In genomic region chr3:8445861-8446260, GRCh38 we compare ENCODE assay signal across 11 cellular contexts. TPM values are rescaled to one million over a fixed set of nuclear protein-coding genes. Genes with fewer than 3 reads are reported as not detected.
A peak's percentile ranks its signal among the peaks of the same experiment; 100 is the strongest.
DNase-seq lines count a peak whose midpoint lies in the region; ATAC-seq lines count a peak whose summit lies in the region.
"Had no signal": no experiment of that assay in that cellular context is flagged by ENCODE, and none has a peak within 500 bp of the region (broad histone marks: within the 10 kb centered on the region; RNA-seq: fewer than 3 reads in every experiment).

No MANE protein-coding gene starts in this region.

- no peak overlapping the region for H2AFZ ChIP-seq in GM23248

- H3K9me3 ChIP-seq in GM23248 (ENCODE audit: low read depth): no peaks in the 10 kb centered on the region

- no peak for ATAC-seq in HG03520 (IDR thresholded peaks at IDR 0.05; ENCODE audit: unreplicated experiment)

- no peaks in the 10 kb centered on the region for H3K79me2 ChIP-seq in GM23248 (ENCODE audit: insufficient read depth)

- peaks cover 49% of the 10 kb centered on the region for H3F3A ChIP-seq in GM23248 (ENCODE audit: insufficient read depth)

- peak; percentile 97 for DNase-seq in GM23248
- DNase-seq in amniotic epithelial cell (ENCODE audit: low read depth): peak; percentile 91
- DNase-seq in glomerular visceral epithelial cell (ENCODE audit: extremely low spot score): peak; percentile 82
- DNase-seq in superior temporal gyrus (ENCODE audit: extremely low spot score): peak; percentile 63
- DNase-seq in NCI-H2081 (lab: John Stamatoyannopoulos, UW): no peak
- DNase-seq in NCI-H524 (lab: John Stamatoyannopoulos, UW): no peak
- DNase-seq: head of caudate nucleus, midbrain had no signal

- in situ Hi-C loops in GM23248 (cut with MboI): no loop called here

- H4K20me1 ChIP-seq in GM23248 (ENCODE audit: insufficient read depth): no peaks in the 10 kb centered on the region

- peak overlapping the region; percentile 96 for H3K27ac ChIP-seq in GM23248
- H3K27ac ChIP-seq: cardiac muscle cell had no signal

- no peaks in the 10 kb centered on the region for H3K27me3 ChIP-seq in GM23248 (replicated peaks; ENCODE audit: insufficient read depth)
- H3K27me3 ChIP-seq: cardiac muscle cell had no signal

- no peak overlapping the region for H3K4me3 ChIP-seq in GM23248
- H3K4me3 ChIP-seq: cardiac muscle cell, skin epidermis had no signal

- H3K9ac ChIP-seq in GM23248: peak overlapping the region; percentile 59

- peaks cover 56% of the 10 kb centered on the region for H3K4me1 ChIP-seq in GM23248 (ENCODE audit: insufficient read depth)

- WGBS in GM23248 (ENCODE audit: low coverage in 1 of 2, low lambda C conversion rate in 2 of 2, missing lambda C conversion rate in 2 of 2), 2 experiments: 0% methylated on average over 2 of the region's 2 CpGs

- peak overlapping the region; percentile 41 for H3K4me2 ChIP-seq in GM23248 (ENCODE audit: unreplicated experiment)

- no peaks in the 10 kb centered on the region for H3K9me2 ChIP-seq in GM23248 (ENCODE audit: insufficient read depth)

- no peaks in the 10 kb centered on the region for H3K36me3 ChIP-seq in GM23248 (ENCODE audit: low read depth)
- H3K36me3 ChIP-seq: cardiac muscle cell had no signal

RNA-seq across cellular contexts. Expression of gene LMCD1, which starts 55.8 kb away (rescaled TPM):
- 149 and 259 TPM in 2 replicates for total RNA-seq in GM23248 (2014; rRNA removed; shearing (Covaris generic))
- 187 and 189 TPM in 2 replicates for polyA plus RNA-seq in GM23248 (2016; fragmentation: Nextera tagmentation; extraction: Ambion mirVana)

Comparison
In these comparisons a context has a peak if more than half of its experiments do, and no peak if none do; other contexts are left out.
1. DNase-seq: peak in GM23248 (single experiment), amniotic epithelial cell (single experiment), glomerular visceral epithelial cell (single experiment) and superior temporal gyrus (single experiment); none in NCI-H2081 (0 of 2) and NCI-H524 (0 of 2).